ENCODE assay signal across 8 cellular contexts in genomic region chr1:175481126-175482071, GRCh38.
DNase-seq lines count a peak whose midpoint lies in the region; FAIRE-seq and TF ChIP-seq lines count a peak whose summit lies in the region.

No MANE protein-coding gene starts in this region.

- H3K4me3 ChIP-seq in astrocyte (ENCODE audit: insufficient read depth, low read depth, low read length): no peak overlapping the region
- no peak overlapping the region for H3K4me3 ChIP-seq in kidney (ENCODE audit: low read length in 2 of 2)

- peaks cover 18% of the 10 kb centered on the region for H3K27me3 ChIP-seq in astrocyte (ENCODE audit: insufficient read depth, low read length)

- H3K9me3 ChIP-seq in astrocyte (ENCODE audit: insufficient read depth, low read depth, low read length) (no peaks in the 10 kb centered on the region), kidney (ENCODE audit: control insufficient read depth in 1 of 2, low read length in 2 of 2) (no peaks in the 10 kb centered on the region)

- H3K79me2 ChIP-seq in astrocyte (ENCODE audit: insufficient read depth, low read length): no peaks in the 10 kb centered on the region

- no peak overlapping the region for H2AFZ ChIP-seq in astrocyte (ENCODE audit: low read depth, low read length)

- no peak overlapping the region for H3K4me2 ChIP-seq in astrocyte (ENCODE audit: low read length)

- TF ChIP-seq CTCF in astrocyte (IDR thresholded peaks at IDR 0.05; ENCODE audit: insufficient read depth, low read depth, low read length) (peak; percentile 56), kidney (IDR thresholded peaks at IDR 0.05; ENCODE audit: borderline replicate concordance, extremely low read depth, insufficient read depth) (peak; percentile 58)

- H3K27me3 Mint-ChIP-seq in astrocyte (ENCODE audit: low read depth, unreplicated experiment): peaks cover 37% of the 10 kb centered on the region

- H3K9ac ChIP-seq in astrocyte (ENCODE audit: low read length): no peak overlapping the region
- H3K9ac ChIP-seq in kidney (ENCODE audit: low read length in 2 of 2): no peak overlapping the region

- DNase-seq in NOMO-1 treated with DMSO at 0.1 percent for 48 hours (lab: John Stamatoyannopoulos, UW; ENCODE audit: unreplicated experiment): peak; percentile 27
- no peak for DNase-seq in NOMO-1 treated with dmso at 0.1 percent for 144 hours (lab: John Stamatoyannopoulos, UW; ENCODE audit: unreplicated experiment)
- DNase-seq in MV-4-11 (lab: John Stamatoyannopoulos, UW): peak; percentile 7
- no peak for DNase-seq in astrocyte (ENCODE audit: low read depth)
- no peak for DNase-seq in kidney
- DNase-seq in mesenteric fat pad (ENCODE audit: low spot score): no peak
- no peak for DNase-seq in DMS79 treated with DMSO at 0.1 percent for 48 hours (lab: John Stamatoyannopoulos, UW)
- no peak for DNase-seq in T-helper 9 cell

- H3K36me3 Mint-ChIP-seq in astrocyte (ENCODE audit: low read depth, unreplicated experiment): no peaks in the 10 kb centered on the region

- H3K27ac ChIP-seq in astrocyte (ENCODE audit: low read depth, low read length): no peak overlapping the region
- H3K27ac ChIP-seq in kidney (ENCODE audit: low read depth in 2 of 2, low read length in 2 of 2): no peak overlapping the region

- no peaks in the 10 kb centered on the region for H3K9me3 Mint-ChIP-seq in astrocyte (ENCODE audit: unreplicated experiment)

- H3K4me1 Mint-ChIP-seq in astrocyte (ENCODE audit: low read depth, unreplicated experiment): peaks cover 9% of the 10 kb centered on the region

- intact Hi-C loops in kidney (cut with DNase I): no loop called here

- H3K4me1 ChIP-seq in astrocyte (ENCODE audit: insufficient read depth, low read length): peaks cover 8% of the 10 kb centered on the region
- H3K4me1 ChIP-seq in kidney (ENCODE audit: control insufficient read depth in 1 of 2, insufficient read depth in 1 of 2, low read depth in 1 of 2, low read length in 2 of 2): no peaks in the 10 kb centered on the region

- H3K4me3 Mint-ChIP-seq in astrocyte (ENCODE audit: unreplicated experiment): no peak overlapping the region

- no peaks in the 10 kb centered on the region for H4K20me1 ChIP-seq in astrocyte (ENCODE audit: insufficient read depth, low read length)

- H3K36me3 ChIP-seq in astrocyte (ENCODE audit: insufficient read depth, low read length) (no peaks in the 10 kb centered on the region), kidney (ENCODE audit: control insufficient read depth in 1 of 2, insufficient read depth in 2 of 2, low read length in 2 of 2) (no peaks in the 10 kb centered on the region)

- FAIRE-seq in astrocyte (lab: Jason Lieb, UNC): no peak
- FAIRE-seq in kidney (lab: Jason Lieb, UNC): no peak

- no peak overlapping the region for H3K27ac Mint-ChIP-seq in astrocyte (ENCODE audit: unreplicated experiment)

Comparison
In these comparisons a context has a peak if more than half of its experiments do, and no peak if none do; other contexts are left out.
1. DNase-seq: peak in NOMO-1 treated with DMSO at 0.1 percent for 48 hours (single experiment) and MV-4-11 (single experiment); none in NOMO-1 treated with dmso at 0.1 percent for 144 hours (single experiment), astrocyte (single experiment), kidney (single experiment), mesenteric fat pad (single experiment), DMS79 treated with DMSO at 0.1 percent for 48 hours (single experiment) and T-helper 9 cell (single experiment).